19 cellular contexts compared by ENCODE assay signal in the genomic region with DNA sequence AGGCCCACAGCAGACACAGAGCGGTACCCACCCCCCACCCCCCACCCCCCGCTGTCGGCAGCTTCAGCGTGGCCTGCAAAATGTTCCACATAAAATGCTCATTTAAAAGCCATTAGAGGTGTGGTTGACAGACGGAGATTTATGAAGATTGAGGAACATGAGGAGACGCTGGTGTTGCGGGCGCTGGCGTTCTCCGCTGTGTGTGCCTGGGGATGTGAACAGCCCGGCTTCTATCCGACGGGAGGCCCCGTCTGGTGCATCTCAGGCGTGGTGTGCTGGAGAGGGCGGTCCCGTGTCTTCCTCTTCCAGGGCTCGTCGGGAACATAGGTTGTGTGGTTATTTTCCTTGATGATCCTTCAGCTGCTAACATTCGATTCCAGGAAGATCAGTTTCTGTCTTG.
DNase-seq lines count a peak whose midpoint lies in the region; ATAC-seq and TF ChIP-seq lines count a peak whose summit lies in the region.
"Had no signal": no experiment of that assay in that cellular context is flagged by ENCODE, and none has a peak within 500 bp of the region (broad histone marks: within the 10 kb centered on the region; RNA-seq: fewer than 3 reads in every experiment).

No MANE protein-coding gene starts in this region.

- no peak for TF ChIP-seq CTCF in right atrium auricular region (IDR thresholded peaks at IDR 0.05)

- no peaks in the 10 kb centered on the region for H3K36me3 ChIP-seq in right atrium auricular region
- H3K36me3 ChIP-seq: BLaER1 treated with 17β-estradiol and CSF1 and Interleukin-3, amounts not matched to agents 10 nM and 100 nM had no signal

- H3K4me3 ChIP-seq in right atrium auricular region, result no peak overlapping the region
- H3K4me3 ChIP-seq: A549; BLaER1 treated with 17β-estradiol and CSF1 and Interleukin-3, amounts not matched to agents 10 nM and 100 nM had no signal

- CTCF ChIA-PET in HEK293T (lab: Yijun Ruan, JAX), result no interaction called here

- H3K9me3 ChIP-seq in right atrium auricular region, result no peaks in the 10 kb centered on the region
- H3K9me3 ChIP-seq: A549; BLaER1 treated with 17β-estradiol and CSF1 and Interleukin-3, amounts not matched to agents 10 nM and 100 nM had no signal

- DNase-seq in Right ventricle myocardium superior (peak; percentile 6), right atrium auricular region (ENCODE audit: low spot score) (no peak), HEK293T (ENCODE audit: extremely low spot score) (no peak), SK-N-DZ (ENCODE audit: low spot score) (peak; percentile 57), left kidney (ENCODE audit: low read depth, low spot score) (peak; percentile 25), NCI-H2107 (lab: John Stamatoyannopoulos, UW) (no peak), head of caudate nucleus (no peak)
- DNase-seq: AML-193; Caco-2; Calu3; CD4-positive, alpha-beta T cell; CD8-positive, alpha-beta T cell; DMS79 treated with DMSO at 0.1 percent for 48 hours; GF-D8 had no signal

- intact Hi-C loops in Right ventricle myocardium superior (cut with DNase I), result no loop called here
- intact Hi-C loops in head of caudate nucleus (cut with DNase I), result no loop called here

- no peaks in the 10 kb centered on the region for H3K4me1 ChIP-seq in right atrium auricular region
- H3K4me1 ChIP-seq: A549, Caco-2 had no signal

- ATAC-seq in Right ventricle myocardium superior (ENCODE audit: poor library complexity) (no peak), HG02938 (IDR thresholded peaks at IDR 0.05; ENCODE audit: unreplicated experiment) (no peak)
- ATAC-seq: A549; CD8-positive, alpha-beta T cell had no signal

- no peaks in the 10 kb centered on the region for H3K27me3 ChIP-seq in right atrium auricular region

- POLR2A ChIA-PET in HEK293T (lab: Yijun Ruan, JAX), result no interaction called here

- H3K27ac ChIP-seq in right atrium auricular region, result no peak overlapping the region
- H3K27ac ChIP-seq: 22Rv1; A549; BLaER1 treated with 17β-estradiol and CSF1 and Interleukin-3, amounts not matched to agents 10 nM and 100 nM; C4-2B had no signal

TF ChIP-seq in HEK293T, 16 proteins besides CTCF, POLR2A, EP300 and RAD21:
- TF ChIP-seq FOXA1 (IDR thresholded peaks at IDR 0.05) (no peak), FOXM1 (IDR thresholded peaks at IDR 0.05; ENCODE audit: borderline replicate concordance) (no peak), SUZ12 (IDR thresholded peaks at IDR 0.05) (no peak), BHLHE40 (IDR thresholded peaks at IDR 0.05; ENCODE audit: borderline replicate concordance) (no peak)
- TF ChIP-seq, protein P1, sequence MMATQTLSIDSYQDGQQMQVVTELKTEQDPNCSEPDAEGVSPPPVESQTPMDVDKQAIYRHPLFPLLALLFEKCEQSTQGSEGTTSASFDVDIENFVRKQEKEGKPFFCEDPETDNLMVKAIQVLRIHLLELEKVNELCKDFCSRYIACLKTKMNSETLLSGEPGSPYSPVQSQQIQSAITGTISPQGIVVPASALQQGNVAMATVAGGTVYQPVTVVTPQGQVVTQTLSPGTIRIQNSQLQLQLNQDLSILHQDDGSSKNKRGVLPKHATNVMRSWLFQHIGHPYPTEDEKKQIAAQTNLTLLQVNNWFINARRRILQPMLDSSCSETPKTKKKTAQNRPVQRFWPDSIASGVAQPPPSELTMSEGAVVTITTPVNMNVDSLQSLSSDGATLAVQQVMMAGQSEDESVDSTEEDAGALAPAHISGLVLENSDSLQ (IDR thresholded peaks at IDR 0.05), result peak; percentile 35

Comparison
In these comparisons a context has a peak if more than half of its experiments do, and no peak if none do; other contexts are left out.
1. DNase-seq: peak in Right ventricle myocardium superior (single experiment), SK-N-DZ (single experiment) and left kidney (single experiment); none in right atrium auricular region (single experiment), HEK293T (single experiment), NCI-H2107 (single experiment) and head of caudate nucleus (0 of 42).